8 cellular contexts compared by ENCODE assay signal in the genomic region with DNA sequence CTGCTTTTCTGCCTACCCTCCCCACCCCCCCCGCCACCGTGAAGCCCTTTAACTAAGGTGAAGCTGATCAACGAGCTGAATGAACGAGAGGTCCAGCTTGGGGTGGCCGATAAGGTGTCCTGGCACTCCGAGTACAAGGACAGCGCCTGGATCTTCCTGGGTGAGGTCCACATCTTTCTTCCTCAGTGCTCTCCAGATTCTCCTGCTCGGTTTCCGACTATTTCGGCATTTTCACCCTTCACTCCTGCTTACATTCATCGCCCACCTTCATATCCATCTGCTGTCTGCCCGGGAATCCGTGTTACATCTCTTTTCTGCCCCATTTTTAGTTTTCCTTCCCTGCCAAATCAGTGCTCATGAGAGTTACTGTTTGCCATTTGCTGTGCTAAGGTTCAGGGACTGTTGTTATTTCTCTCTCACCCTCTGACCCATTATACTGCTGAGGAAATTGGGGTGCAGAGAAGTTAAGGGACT. TPM values are rescaled to one million over a fixed set of nuclear protein-coding genes. Genes with fewer than 3 reads are reported as not detected.
A peak's percentile ranks its signal among the peaks of the same experiment; 100 is the strongest.
DNase-seq lines count a peak whose midpoint lies in the region; ATAC-seq and TF ChIP-seq lines count a peak whose summit lies in the region.

No MANE protein-coding gene starts in this region.

- peaks cover 9% of the 10 kb centered on the region for H3K9me3 Mint-ChIP-seq in progenitor cell of endocrine pancreas (ENCODE audit: low read depth)

- in situ Hi-C loops in Panc1 (cut with HindIII; ENCODE audit: low pct_unique_long_range_greater_than_20kb, low sequenced_read_pairs): no loop called here

- POLR2A ChIA-PET in Panc1 (lab: Charles Lee): interaction anchor here (0.5 to 0.6 kb wide), 2 partner anchors 16 to 107 kb away, joined by 4 to 6 read pairs; no protein-coding TSS in a partner anchor

- H3K36me3 ChIP-seq in Panc1 (ENCODE audit: control insufficient read depth, insufficient read depth, low read length) (0 out of 2 replicates have a peak, but pooled peaks cover under 1% of the 10 kb centered on the region), esophagus (ENCODE audit: control insufficient read depth in 2 of 2, insufficient read depth in 2 of 2, low read length in 1 of 2) (peaks cover 0 to 9% of the 10 kb centered on the region in 2 donors)

- peak overlapping the region; percentile 99 for H3K27ac ChIP-seq in Panc1 (ENCODE audit: low read length)
- peak overlapping the region in 1 of 2 donors; percentile 63 for H3K27ac ChIP-seq in esophagus (ENCODE audit: low read depth in 2 of 2, low read length in 1 of 2)

- intact Hi-C loops in Panc1 (cut with micrococcal nuclease; ENCODE audit: unreplicated experiment): no loop called here

- CTCF ChIA-PET in Panc1 (lab: Charles Lee): no interaction called here

- peak overlapping the region; percentile 90 for H3K4me3 Mint-ChIP-seq in progenitor cell of endocrine pancreas (ENCODE audit: low read depth)

- peak overlapping the region; percentile 47 for H3K27ac Mint-ChIP-seq in progenitor cell of endocrine pancreas

- ATAC-seq in Panc1: peak; percentile 63; the same call in 1 of the 2 replicates

- WGBS in esophagus, 2 donors: 1 to 24% methylated on average over 13 of the region's 13 CpGs

- H3K9me3 ChIP-seq in Panc1 (ENCODE audit: control insufficient read depth, insufficient read depth, low read depth, low read length) (no peaks in the 10 kb centered on the region), esophagus (ENCODE audit: control insufficient read depth in 2 of 2, insufficient read depth in 1 of 2, low read depth in 1 of 2, low read length in 1 of 2) (no peaks in the 10 kb centered on the region)

- TF ChIP-seq CTCF in GM12864 (IDR thresholded peaks at IDR 0.05; ENCODE audit: low read depth, low read length, missing control alignments) (no peak), Panc1 (IDR thresholded peaks at IDR 0.05) (no peak), progenitor cell of endocrine pancreas (IDR thresholded peaks at IDR 0.05; ENCODE audit: unreplicated experiment) (no peak)

- peak overlapping the region; percentile 90 for H3K4me3 ChIP-seq in GM12864 (ENCODE audit: low read depth, low read length)
- H3K4me3 ChIP-seq in Panc1 (ENCODE audit: low read depth in 2 of 2, low read length in 2 of 2): peak overlapping the region; percentile 92 to 99
- peak overlapping the region; percentile 48 to 84 for H3K4me3 ChIP-seq in esophagus (ENCODE audit: low read depth in 1 of 2, low read length in 2 of 2)

- peaks cover 20% of the 10 kb centered on the region for H3K27me3 Mint-ChIP-seq in progenitor cell of endocrine pancreas

- H3K4me1 ChIP-seq in Panc1 (ENCODE audit: control insufficient read depth, insufficient read depth, low read length) (peaks cover 9% of the 10 kb centered on the region), esophagus (ENCODE audit: control insufficient read depth in 2 of 2, insufficient read depth in 2 of 2, low read length in 1 of 2) (no peaks in the 10 kb centered on the region)

- no TSS peak for BruUV-seq in Panc1 (replicated peaks; lab: Mats Ljungman, UMichigan)

- no peaks in the 10 kb centered on the region for H3K36me3 Mint-ChIP-seq in progenitor cell of endocrine pancreas (ENCODE audit: insufficient read depth)

- DNase-seq in GM12864 (ENCODE audit: low read depth) (no peak), Panc1 (ENCODE audit: low read depth, low spot score) (no peak), progenitor cell of endocrine pancreas (ENCODE audit: low spot score, unreplicated experiment) (no peak), mesenteric fat pad (ENCODE audit: low spot score) (no peak), amniotic stem cell (lab: John Stamatoyannopoulos, UW) (no peak), NOMO-1 treated with dmso at 0.1 percent for 144 hours (lab: John Stamatoyannopoulos, UW; ENCODE audit: unreplicated experiment) (no peak)
- DNase-seq in activated effector memory CD4-positive, alpha-beta T cell treated with Interleukin-2 at 50 U/mL for 16 hours: no peak

- H3K27me3 ChIP-seq in Panc1 (ENCODE audit: control insufficient read depth, insufficient read depth, low read length): 0 out of 2 replicates have a peak, but pooled peaks cover 2% of the 10 kb centered on the region
- no peaks in the 10 kb centered on the region for H3K27me3 ChIP-seq in esophagus (ENCODE audit: control insufficient read depth in 1 of 2, insufficient read depth in 2 of 2, low read length in 2 of 2)

- H3K4me1 Mint-ChIP-seq in progenitor cell of endocrine pancreas (ENCODE audit: low read depth): peaks cover 3% of the 10 kb centered on the region

RNA-seq across cellular contexts. Expression of a gene that starts 0.5 kb away (rescaled TPM):
- 40.4 TPM for total RNA-seq in Panc1 (2021; ENCODE audit: unreplicated experiment)
- polyA plus RNA-seq in Panc1 (2012; ENCODE audit: insufficient read length): 36.7 TPM
- polyA plus RNA-seq in esophagus: 10 to 100 TPM; 13.0 to 13.5 TPM
- 28.1 and 29.7 TPM in 2 replicates for total RNA-seq in progenitor cell of endocrine pancreas
- 15.4 TPM for total RNA-seq in mesenteric fat pad

RNA-seq across cellular contexts. Expression of a gene that starts 16.8 kb away (rescaled TPM):
- total RNA-seq in Panc1 (2021; ENCODE audit: unreplicated experiment): not detected
- not detected for polyA plus RNA-seq in Panc1 (2012; ENCODE audit: insufficient read length)
- not detected for polyA plus RNA-seq in esophagus
- 1.6 and 3.1 TPM in 2 replicates for total RNA-seq in progenitor cell of endocrine pancreas
- total RNA-seq in mesenteric fat pad: not detected
